In genomic region chr3:128549283-128550112, GRCh38 we compare ENCODE assay signal across 1 cellular context.
TF ChIP-seq lines count a peak whose summit lies in the region.

No MANE protein-coding gene starts in this region.

TF ChIP-seq in K562, 482 proteins besides CTCF, POLR2A, EP300 and RAD21 (continued from another document):
- TF ChIP-seq ZNF639 (CRISPR knock-in tag; conservative IDR thresholded peaks at IDR 0.05 in 1 of 2, IDR thresholded peaks at IDR 0.05 in 1 of 2): peak in 1 of 2 experiments; percentile 64; a peak in 1 of 4 replicates
- TF ChIP-seq HNRNPK (IDR thresholded peaks at IDR 0.05; ENCODE audit: low read depth, low read length, poor library complexity, severe bottlenecking): no peak
- TF ChIP-seq ELF4 (CRISPR knock-in tag; IDR thresholded peaks at IDR 0.05): no peak
- TF ChIP-seq SRSF9 (IDR thresholded peaks at IDR 0.05; ENCODE audit: borderline replicate concordance, low read depth, low read length): no peak
- no peak for TF ChIP-seq TCF7 (IDR thresholded peaks at IDR 0.05; ENCODE audit: borderline replicate concordance)
- peak; percentile 88 for TF ChIP-seq ZBTB7A (IDR thresholded peaks at IDR 0.05; ENCODE audit: borderline replicate concordance, control insufficient read depth, low read depth, low read length)
- TF ChIP-seq ZFX (CRISPR knock-in tag; IDR thresholded peaks at IDR 0.05): no peak
- TF ChIP-seq LEF1 (IDR thresholded peaks at IDR 0.05): peak; percentile 85
- no peak for TF ChIP-seq ESRRB (CRISPR knock-in tag; IDR thresholded peaks at IDR 0.05; ENCODE audit: borderline replicate concordance)
- TF ChIP-seq POLR2G (IDR thresholded peaks at IDR 0.05; ENCODE audit: low read depth, low read length): peak; percentile 72
- no peak for TF ChIP-seq BMI1 (IDR thresholded peaks at IDR 0.05; ENCODE audit: low read length)
- TF ChIP-seq MYC (IDR thresholded peaks at IDR 0.05; ENCODE audit: low read depth, low read length): peak; percentile 30; the same call in 1 of the 2 replicates
- TF ChIP-seq MYC (CRISPR knock-in tag; IDR thresholded peaks at IDR 0.05; ENCODE audit: borderline replicate concordance, low read depth): no peak
- TF ChIP-seq ZNF592 (IDR thresholded peaks at IDR 0.05): peak; percentile 75
- TF ChIP-seq ATF4 (CRISPR knock-in tag; IDR thresholded peaks at IDR 0.05): no peak
- no peak for TF ChIP-seq ADNP (tag; IDR thresholded peaks at IDR 0.05)
- TF ChIP-seq XRCC5 (IDR thresholded peaks at IDR 0.05; ENCODE audit: low read depth, low read length): 0 out of 2 replicates have a peak, but pooled peaks have one; percentile 55
- TF ChIP-seq SMAD4 (CRISPR knock-in tag; conservative IDR thresholded peaks at IDR 0.05): peak; percentile 47; the same call in 1 of the 2 replicates
- peak; percentile 46; the same call in 1 of the 2 replicates for TF ChIP-seq ATF3 (IDR thresholded peaks at IDR 0.05)
- no peak for TF ChIP-seq ATF3 (CRISPR knock-in tag; conservative IDR thresholded peaks at IDR 0.05)
- TF ChIP-seq NRF1 (conservative IDR thresholded peaks at IDR 0.05 in 1 of 2, IDR thresholded peaks at IDR 0.05 in 1 of 2): no peak
- TF ChIP-seq ZNF175 (CRISPR knock-in tag; IDR thresholded peaks at IDR 0.05; ENCODE audit: low read depth): peak; percentile 41; the same call in 1 of the 2 replicates
- no peak for TF ChIP-seq ZNF699 (CRISPR knock-in tag; IDR thresholded peaks at IDR 0.05; ENCODE audit: insufficient replicate concordance)
- TF ChIP-seq YY1 (IDR thresholded peaks at IDR 0.05; ENCODE audit: borderline replicate concordance in 1 of 3, control insufficient read depth in 1 of 3, extremely low read depth in 1 of 3, insufficient read depth in 3 of 3, insufficient read length in 1 of 3, insufficient replicate concordance in 2 of 3, low read depth in 1 of 3, low read length in 2 of 3): peak in 1 of 3 experiments; percentile 32
- peak; percentile 70 for TF ChIP-seq EGR1 (conservative IDR thresholded peaks at IDR 0.05)
- TF ChIP-seq NCOA1 (IDR thresholded peaks at IDR 0.05; ENCODE audit: low read depth): peak; percentile 30; the same call in 1 of the 2 replicates
- no peak for TF ChIP-seq ZNF224 (CRISPR knock-in tag; IDR thresholded peaks at IDR 0.05)
- no peak for TF ChIP-seq ZBED1 (IDR thresholded peaks at IDR 0.05)
- peak; percentile 36; the same call in 1 of the 2 replicates for TF ChIP-seq GATAD2A (IDR thresholded peaks at IDR 0.05)
- no peak for TF ChIP-seq PRPF4 (IDR thresholded peaks at IDR 0.05; ENCODE audit: insufficient read depth, low read depth, low read length, poor library complexity, severe bottlenecking)
- no peak for TF ChIP-seq TOE1 (IDR thresholded peaks at IDR 0.05; ENCODE audit: borderline replicate concordance)
- TF ChIP-seq TOE1 (CRISPR knock-in tag; IDR thresholded peaks at IDR 0.05; ENCODE audit: borderline replicate concordance, low read depth): no peak
- TF ChIP-seq ZNF586 (CRISPR knock-in tag; conservative IDR thresholded peaks at IDR 0.05): no peak
- TF ChIP-seq SAP30 (IDR thresholded peaks at IDR 0.05; ENCODE audit: borderline replicate concordance, insufficient read depth, low read depth, low read length, poor library complexity, severe bottlenecking): no peak
- TF ChIP-seq TARDBP (IDR thresholded peaks at IDR 0.05): no peak
- TF ChIP-seq GABPB1 (CRISPR knock-in tag; IDR thresholded peaks at IDR 0.05): no peak
- no peak for TF ChIP-seq MXI1 (IDR thresholded peaks at IDR 0.05; ENCODE audit: low read depth, low read length)
- TF ChIP-seq ZNF695 (CRISPR knock-in tag; IDR thresholded peaks at IDR 0.05): no peak
- peak; percentile 53; the same call in 1 of the 2 replicates for TF ChIP-seq ARID1B (IDR thresholded peaks at IDR 0.05)
- no peak for TF ChIP-seq BRF1 (IDR thresholded peaks at IDR 0.05; ENCODE audit: borderline replicate concordance, extremely low read depth, insufficient read length)
- no peak for TF ChIP-seq EWSR1 (IDR thresholded peaks at IDR 0.05; ENCODE audit: borderline replicate concordance, low read depth, partially characterized antibody)
- TF ChIP-seq CREB1 (IDR thresholded peaks at IDR 0.05): no peak; the same call in 1 of the 2 replicates
- no peak for TF ChIP-seq CREB1 (CRISPR knock-in tag; IDR thresholded peaks at IDR 0.05)
- no peak for TF ChIP-seq ETS1 (conservative IDR thresholded peaks at IDR 0.05; ENCODE audit: control insufficient read depth, low read depth, low read length)
- TF ChIP-seq ARID2 (IDR thresholded peaks at IDR 0.05): no peak
